1 cellular context compared by ENCODE assay signal in genomic region chr5:102628449-102629175, GRCh38.
TF ChIP-seq lines count a peak whose summit lies in the region.

No MANE protein-coding gene starts in this region.

TF ChIP-seq in IMR-90, 13 proteins besides CTCF, POLR2A, EP300 and RAD21:
- TF ChIP-seq USF2 (IDR thresholded peaks at IDR 0.05; ENCODE audit: low read depth, low read length) (no peak), NFE2L2 (IDR thresholded peaks at IDR 0.05; ENCODE audit: low read depth, low read length) (no peak), RFX5 (IDR thresholded peaks at IDR 0.05; ENCODE audit: low read depth, low read length) (no peak), SMC3 (IDR thresholded peaks at IDR 0.05; ENCODE audit: low read depth, low read length) (no peak), CHD1 (IDR thresholded peaks at IDR 0.05; ENCODE audit: low read depth, low read length) (no peak), ELK1 (IDR thresholded peaks at IDR 0.05; ENCODE audit: borderline replicate concordance, low read depth, low read length) (no peak), BHLHE40 (IDR thresholded peaks at IDR 0.05; ENCODE audit: low read depth, low read length) (no peak), MAZ (IDR thresholded peaks at IDR 0.05; ENCODE audit: borderline replicate concordance, low read depth, low read length) (no peak), FOS (IDR thresholded peaks at IDR 0.05; ENCODE audit: low read depth, low read length) (no peak), MXI1 (IDR thresholded peaks at IDR 0.05; ENCODE audit: borderline replicate concordance, low read depth, low read length) (no peak)
